In the genomic region with DNA sequence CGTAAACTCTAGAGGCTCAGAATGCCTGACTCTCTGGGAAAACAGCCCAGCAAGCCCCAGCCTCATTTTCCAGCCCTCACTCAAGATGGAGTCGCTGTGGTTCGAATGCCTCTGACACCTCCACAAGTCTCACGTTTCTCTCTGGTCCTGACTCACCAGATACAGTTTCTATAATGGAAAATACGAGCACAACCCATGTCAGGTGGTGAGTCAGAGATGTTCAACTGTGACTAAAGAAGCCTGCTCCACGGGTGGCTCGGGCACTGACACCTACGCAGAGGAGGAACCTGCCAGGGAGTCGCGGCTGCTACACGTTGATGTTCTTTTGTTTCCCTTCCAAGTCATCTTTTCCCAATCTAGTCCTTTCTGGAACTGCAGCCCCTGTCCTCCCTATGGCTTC, we compare ENCODE assay signal across 12 cellular contexts.
DNase-seq lines count a peak whose midpoint lies in the region; ATAC-seq and TF ChIP-seq lines count a peak whose summit lies in the region.
"Had no signal": no experiment of that assay in that cellular context is flagged by ENCODE, and none has a peak within 500 bp of the region (broad histone marks: within the 10 kb centered on the region; RNA-seq: fewer than 3 reads in every experiment).

No MANE protein-coding gene starts in this region.

- no peak for ATAC-seq in left lobe of liver
- no peak for ATAC-seq in HG03159 (IDR thresholded peaks at IDR 0.05; ENCODE audit: unreplicated experiment)
- no peak for ATAC-seq in GM19395 (IDR thresholded peaks at IDR 0.05; ENCODE audit: unreplicated experiment)

- no peaks in the 10 kb centered on the region for H3K9me3 ChIP-seq in breast epithelium
- H3K9me3 ChIP-seq: pancreas had no signal

- intact Hi-C loops in MCF 10A (cut with micrococcal nuclease) (no loop called here), breast epithelium (cut with DNase I; ENCODE audit: low total_unique reads) (no loop called here)

- peak; percentile 91 for DNase-seq in MCF 10A (ENCODE audit: unreplicated experiment)
- no peak for DNase-seq in breast epithelium (ENCODE audit: low spot score in 2 of 2)
- DNase-seq in activated T-helper 9 cell treated with anti-CD3 and anti-CD28 coated beads, Interleukin-2, amount 50 U/mL, for 16 hours (ENCODE audit: low read depth), result peak; percentile 60
- peak; percentile 22 for DNase-seq in left lobe of liver (ENCODE audit: low spot score)
- DNase-seq in type B pancreatic cell (ENCODE audit: extremely low spot score, unreplicated experiment), result no peak
- no peak for DNase-seq in COLO668 (lab: John Stamatoyannopoulos, UW; ENCODE audit: unreplicated experiment)
- DNase-seq: endodermal cell, pancreas had no signal

- peaks cover 22% of the 10 kb centered on the region for H3K27me3 Mint-ChIP-seq in MCF 10A (ENCODE audit: insufficient read depth, unreplicated experiment)
- no peaks in the 10 kb centered on the region for H3K27me3 Mint-ChIP-seq in type B pancreatic cell

- no peak for TF ChIP-seq POLR2A in breast epithelium (IDR thresholded peaks at IDR 0.05)

- no peaks in the 10 kb centered on the region for H3K36me3 ChIP-seq in breast epithelium
- H3K36me3 ChIP-seq: HAP-1, pancreas had no signal

- H3K27ac ChIP-seq in breast epithelium, result no peak overlapping the region

- no peaks in the 10 kb centered on the region for H3K9me3 Mint-ChIP-seq in MCF 10A (ENCODE audit: unreplicated experiment)
- H3K9me3 Mint-ChIP-seq in type B pancreatic cell, result no peaks in the 10 kb centered on the region
- H3K9me3 Mint-ChIP-seq: CD4-positive, alpha-beta memory T cell had no signal

- TF ChIP-seq CTCF in MCF 10A (IDR thresholded peaks at IDR 0.05; ENCODE audit: unreplicated experiment) (no peak), breast epithelium (IDR thresholded peaks at IDR 0.05) (no peak), type B pancreatic cell (conservative IDR thresholded peaks at IDR 0.05) (no peak)

- H3K4me3 Mint-ChIP-seq in MCF 10A (ENCODE audit: unreplicated experiment) (no peak overlapping the region), type B pancreatic cell (no peak overlapping the region)
- H3K4me3 Mint-ChIP-seq: endodermal cell had no signal

- POLR2A ChIA-PET in MCF 10A (lab: Yijun Ruan, JAX), result no interaction called here

- BruUV-seq in MCF 10A (replicated peaks; lab: Mats Ljungman, UMichigan), result no TSS peak

- H3K36me3 Mint-ChIP-seq in MCF 10A (ENCODE audit: insufficient read depth, unreplicated experiment) (no peaks in the 10 kb centered on the region), type B pancreatic cell (no peaks in the 10 kb centered on the region)
- H3K36me3 Mint-ChIP-seq: CD4-positive, alpha-beta memory T cell had no signal

- no peak overlapping the region for H3K27ac Mint-ChIP-seq in MCF 10A (ENCODE audit: low read depth, unreplicated experiment)
- peak overlapping the region; percentile 12 for H3K27ac Mint-ChIP-seq in type B pancreatic cell
- H3K27ac Mint-ChIP-seq: CD4-positive, alpha-beta memory T cell; endodermal cell had no signal

- H3K4me3 ChIP-seq in breast epithelium, result no peak overlapping the region
- H3K4me3 ChIP-seq: HAP-1, pancreas had no signal

- no peaks in the 10 kb centered on the region for H3K27me3 ChIP-seq in breast epithelium
- H3K27me3 ChIP-seq: pancreas had no signal

- CTCF ChIA-PET in MCF 10A (lab: Yijun Ruan, JAX), result no interaction called here

- peaks cover 9% of the 10 kb centered on the region for H3K4me1 Mint-ChIP-seq in MCF 10A (ENCODE audit: insufficient read depth, unreplicated experiment)
- peaks cover 4% of the 10 kb centered on the region for H3K4me1 Mint-ChIP-seq in type B pancreatic cell (ENCODE audit: unreplicated experiment)

- no peaks in the 10 kb centered on the region for H3K4me1 ChIP-seq in breast epithelium
- H3K4me1 ChIP-seq: HAP-1 had no signal

Comparison
In these comparisons a context has a peak if more than half of its experiments do, and no peak if none do; other contexts are left out.
1. DNase-seq: peak in MCF 10A (single experiment), activated T-helper 9 cell treated with anti-CD3 and anti-CD28 coated beads, Interleukin-2, amount 50 U/mL, for 16 hours (single experiment) and left lobe of liver (single experiment); none in breast epithelium (0 of 2), type B pancreatic cell (single experiment) and COLO668 (single experiment).